ENCODE assay signal across 14 cellular contexts in the genomic region with DNA sequence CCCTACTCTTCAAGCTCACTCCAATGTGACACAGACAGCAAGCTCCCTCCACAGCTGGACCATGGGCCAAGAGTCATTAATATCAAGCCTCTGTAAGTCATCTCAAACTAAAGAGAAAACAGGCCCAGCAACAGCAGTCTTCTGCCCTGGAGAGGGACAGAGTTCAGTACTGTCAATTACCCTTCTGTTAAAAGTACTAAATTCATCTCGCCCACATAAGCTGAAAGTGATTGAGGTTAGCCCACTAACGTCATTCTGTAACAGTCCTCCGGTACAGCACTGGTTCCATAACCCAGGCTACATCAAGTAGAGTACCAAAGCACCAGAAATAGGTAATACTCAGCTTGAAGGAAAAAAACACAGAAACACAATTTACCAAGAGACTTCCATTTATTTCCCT. TPM values are rescaled to one million over a fixed set of nuclear protein-coding genes. Genes with fewer than 3 reads are reported as not detected.
DNase-seq lines count a peak whose midpoint lies in the region; ATAC-seq and TF ChIP-seq lines count a peak whose summit lies in the region.
"Had no signal": no experiment of that assay in that cellular context is flagged by ENCODE, and none has a peak within 500 bp of the region (broad histone marks: within the 10 kb centered on the region; RNA-seq: fewer than 3 reads in every experiment).

No MANE protein-coding gene starts in this region.

- H3K27me3 ChIP-seq in right atrium auricular region = no peaks in the 10 kb centered on the region
- H3K27me3 ChIP-seq: upper lobe of right lung had no signal

- no peaks in the 10 kb centered on the region for H3K9me3 ChIP-seq in right atrium auricular region
- H3K9me3 ChIP-seq: psoas muscle, upper lobe of right lung had no signal

- H3K4me1 Mint-ChIP-seq in activated CD8-positive, alpha-beta T cell treated with anti-CD3 and anti-CD28 coated beads for 36 hours (ENCODE audit: low read depth) = peaks cover 31% of the 10 kb centered on the region

- no peaks in the 10 kb centered on the region for H3K4me1 ChIP-seq in right atrium auricular region
- H3K4me1 ChIP-seq: psoas muscle, upper lobe of right lung had no signal

- no peak overlapping the region for H3K27ac ChIP-seq in right atrium auricular region
- H3K27ac ChIP-seq: psoas muscle, upper lobe of right lung had no signal

- POLR2A ChIA-PET in activated CD8-positive, alpha-beta T cell treated with anti-CD3 and anti-CD28 coated beads for 36 hours (lab: Charles Lee) = interaction anchor here (0.7 to 1.2 kb wide), 2 partner anchors 10 to 14 kb away, joined by 3 to 5 read pairs; no protein-coding TSS in a partner anchor

- CTCF ChIA-PET in activated CD8-positive, alpha-beta T cell treated with anti-CD3 and anti-CD28 coated beads for 36 hours (lab: Charles Lee) = interaction anchor here (0.9 to 1.9 kb wide), 3 partner anchors 9 to 48 kb away, joined by 3 to 5 read pairs (median 3); no protein-coding TSS in a partner anchor

- peak overlapping the region; percentile 74 for H3K27ac Mint-ChIP-seq in activated CD8-positive, alpha-beta T cell treated with anti-CD3 and anti-CD28 coated beads for 36 hours
- H3K27ac Mint-ChIP-seq: activated naive CD4-positive, alpha-beta T cell treated with anti-CD3 and anti-CD28 coated beads, Interleukin-2, amount 50 U/mL, for 24 hours had no signal

- H3K4me3 Mint-ChIP-seq in activated CD8-positive, alpha-beta T cell treated with anti-CD3 and anti-CD28 coated beads for 36 hours = no peak overlapping the region
- H3K4me3 Mint-ChIP-seq: activated naive CD4-positive, alpha-beta T cell treated with anti-CD3 and anti-CD28 coated beads, Interleukin-2, amount 50 U/mL, for 24 hours had no signal

- H3K9me3 Mint-ChIP-seq in activated CD8-positive, alpha-beta T cell treated with anti-CD3 and anti-CD28 coated beads for 36 hours = no peaks in the 10 kb centered on the region
- H3K9me3 Mint-ChIP-seq: activated naive CD4-positive, alpha-beta T cell treated with anti-CD3 and anti-CD28 coated beads, Interleukin-2, amount 50 U/mL, for 24 hours had no signal

- peak; percentile 81 for ATAC-seq in GM18498 (IDR thresholded peaks at IDR 0.05; ENCODE audit: unreplicated experiment)
- peak; percentile 64 for ATAC-seq in GM19397 (IDR thresholded peaks at IDR 0.05; ENCODE audit: unreplicated experiment)
- ATAC-seq in HG02885 (IDR thresholded peaks at IDR 0.05; ENCODE audit: poor library complexity, unreplicated experiment) = peak; percentile 96
- ATAC-seq in activated CD8-positive, alpha-beta T cell treated with anti-CD3 and anti-CD28 coated beads for 36 hours = peak; percentile 86
- ATAC-seq in HG03175 (IDR thresholded peaks at IDR 0.05; ENCODE audit: unreplicated experiment) = no peak
- ATAC-seq: psoas muscle, upper lobe of right lung had no signal

- intact Hi-C loops in activated CD8-positive, alpha-beta T cell treated with anti-CD3 and anti-CD28 coated beads for 36 hours (cut with micrococcal nuclease) = loop anchor here (1.0 kb wide), 1 partner anchor 10 kb away; no protein-coding TSS in a partner anchor

- H3K27me3 Mint-ChIP-seq in activated CD8-positive, alpha-beta T cell treated with anti-CD3 and anti-CD28 coated beads for 36 hours = no peaks in the 10 kb centered on the region
- H3K27me3 Mint-ChIP-seq: activated naive CD4-positive, alpha-beta T cell treated with anti-CD3 and anti-CD28 coated beads, Interleukin-2, amount 50 U/mL, for 24 hours had no signal

- TF ChIP-seq CTCF in activated CD8-positive, alpha-beta T cell treated with anti-CD3 and anti-CD28 coated beads for 36 hours (IDR thresholded peaks at IDR 0.05) = no peak
- TF ChIP-seq CTCF in right atrium auricular region (IDR thresholded peaks at IDR 0.05) = no peak

- peaks cover 42% of the 10 kb centered on the region for H3K36me3 ChIP-seq in right atrium auricular region

- H3K4me3 ChIP-seq in right atrium auricular region = no peak overlapping the region
- H3K4me3 ChIP-seq: lung, psoas muscle, upper lobe of right lung had no signal

- peak; percentile 62 for DNase-seq in activated CD8-positive, alpha-beta T cell treated with anti-CD3 and anti-CD28 coated beads for 36 hours
- DNase-seq in AML-193 (lab: John Stamatoyannopoulos, UW) (no peak), occipital lobe (lab: John Stamatoyannopoulos, UW) (no peak), right atrium auricular region (ENCODE audit: low spot score) (no peak)
- DNase-seq: MV-4-11, psoas muscle, T1000, upper lobe of right lung had no signal

- peaks cover 53% of the 10 kb centered on the region for H3K36me3 Mint-ChIP-seq in activated CD8-positive, alpha-beta T cell treated with anti-CD3 and anti-CD28 coated beads for 36 hours (ENCODE audit: low read depth)

RNA-seq across cellular contexts. Expression of gene THADA, which starts 25.9 kb away (rescaled TPM):
- 10 to 100 TPM; 31.3 to 31.6 TPM for total RNA-seq in activated CD8-positive, alpha-beta T cell treated with anti-CD3 and anti-CD28 coated beads for 36 hours
- 40.9 TPM for total RNA-seq in occipital lobe
- 10 to 100 TPM; 14.5 to 16.1 TPM for total RNA-seq in right atrium auricular region
